12 cellular contexts compared by ENCODE assay signal in the genomic region with DNA sequence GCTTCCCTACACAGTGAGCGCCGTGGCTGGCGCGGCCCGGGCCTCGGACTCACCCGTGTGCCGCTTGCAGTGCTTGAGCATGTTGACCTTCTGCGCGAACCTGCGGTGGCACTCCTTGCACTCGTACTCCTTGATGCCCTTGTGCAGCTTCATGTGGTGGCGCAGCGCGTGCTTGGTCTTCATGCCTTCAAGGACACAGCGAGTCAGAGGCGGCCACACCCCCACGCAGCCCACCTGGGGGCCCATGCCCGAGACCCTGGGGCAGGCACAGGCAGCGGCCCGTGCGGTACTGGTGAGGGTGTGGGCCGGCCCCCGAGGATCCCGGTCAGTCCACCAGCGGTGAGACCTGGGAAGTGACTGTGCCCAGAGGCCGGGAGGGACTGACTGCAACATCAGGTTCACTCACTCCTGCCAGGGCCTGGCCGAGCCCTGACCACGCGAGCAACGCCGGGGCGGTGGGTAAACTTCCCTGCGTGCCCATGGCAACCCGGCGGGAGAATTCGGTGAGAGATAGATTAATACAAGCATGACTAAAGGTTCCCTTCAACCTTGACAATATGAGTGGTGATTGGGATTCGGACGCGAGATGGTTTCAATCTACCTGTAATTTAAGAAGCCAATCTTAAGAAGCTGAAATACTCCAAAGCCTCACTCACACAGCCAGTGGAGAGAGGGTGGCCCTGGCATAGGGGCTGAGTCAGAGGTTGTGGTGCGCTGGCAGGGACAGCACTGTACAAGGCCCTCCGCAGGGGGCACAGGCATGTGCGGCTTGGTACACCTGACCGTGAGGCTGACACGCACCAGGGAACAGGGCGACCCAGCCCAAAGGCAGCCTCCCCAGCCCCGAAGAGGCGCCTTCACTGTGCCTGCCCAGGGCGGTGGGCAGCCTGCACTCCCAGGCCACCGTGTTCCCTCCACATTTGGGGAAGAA. TPM values are rescaled to one million over a fixed set of nuclear protein-coding genes. Genes with fewer than 3 reads are reported as not detected.
DNase-seq lines count a peak whose midpoint lies in the region; ATAC-seq and TF ChIP-seq lines count a peak whose summit lies in the region.
"Had no signal": no experiment of that assay in that cellular context is flagged by ENCODE, and none has a peak within 500 bp of the region (broad histone marks: within the 10 kb centered on the region; RNA-seq: fewer than 3 reads in every experiment).

No MANE protein-coding gene starts in this region.

- H3K27me3 ChIP-seq in DND-41 (ENCODE audit: insufficient read depth, low read length, poor library complexity): no peaks in the 10 kb centered on the region
- H3K27me3 ChIP-seq in adipocyte (replicated peaks; ENCODE audit: control insufficient read depth, insufficient read depth, low read length): no peaks in the 10 kb centered on the region
- no peaks in the 10 kb centered on the region for H3K27me3 ChIP-seq in psoas muscle (ENCODE audit: insufficient read depth in 3 of 3, low read length in 2 of 3)

- H3K9me3 Mint-ChIP-seq in mesothelial cell of epicardium: no peaks in the 10 kb centered on the region

- H3K79me2 ChIP-seq in DND-41 (ENCODE audit: insufficient read depth, low read length): no peaks in the 10 kb centered on the region

- WGBS in psoas muscle, 3 donors: 92 to 94% (median 92%) methylated on average over 48 to 50 of the region's 50 CpGs

- ATAC-seq in DND-41 (ENCODE audit: insufficient read depth, low read depth) (no peak), GM21717 (IDR thresholded peaks at IDR 0.05; ENCODE audit: unreplicated experiment) (peak; percentile 11), psoas muscle (peak; percentile 26 to 32 (median 28))

- DNase-seq in DND-41: no peak
- DNase-seq in adipocyte (ENCODE audit: low read depth): no peak
- no peak for DNase-seq in psoas muscle
- no peak for DNase-seq in Ammon's horn (ENCODE audit: low spot score)
- no peak for DNase-seq in mesothelial cell of epicardium (ENCODE audit: low spot score in 2 of 2, unreplicated experiment in 2 of 2)
- no peak for DNase-seq in 8988T
- DNase-seq: amniotic stem cell, NCI-H1436 treated with DMSO at 0.1 percent for 48 hours, NCI-H2171 had no signal

- peaks cover 70% of the 10 kb centered on the region for H3K36me3 ChIP-seq in DND-41 (ENCODE audit: insufficient read depth, low read length)
- H3K36me3 ChIP-seq in adipocyte (ENCODE audit: control insufficient read depth, insufficient read depth, low read length, severe bottlenecking): peaks cover 19% of the 10 kb centered on the region
- peaks cover 0 to 39% of the 10 kb centered on the region in 2 donors for H3K36me3 ChIP-seq in psoas muscle (ENCODE audit: insufficient read depth in 1 of 2, low read depth in 1 of 2)
- H3K36me3 ChIP-seq: thoracic aorta had no signal

- no peaks in the 10 kb centered on the region for H4K20me1 ChIP-seq in DND-41 (ENCODE audit: insufficient read depth, low read length)

- no peaks in the 10 kb centered on the region for H3K27me3 Mint-ChIP-seq in mesothelial cell of epicardium (ENCODE audit: low read depth)

- H3K4me3 Mint-ChIP-seq in mesothelial cell of epicardium: no peak overlapping the region

- intact Hi-C loops in psoas muscle (cut with DNase I): loop anchor here (1.0 to 5.0 kb wide), 2 partner anchors 301 kb away; no protein-coding TSS in a partner anchor

- H2AFZ ChIP-seq in DND-41 (ENCODE audit: low read depth, low read length): no peak overlapping the region

- H3K4me3 ChIP-seq in DND-41 (ENCODE audit: low read depth in 1 of 2, low read length in 2 of 2) (no peak overlapping the region), adipocyte (ENCODE audit: low read length) (no peak overlapping the region), psoas muscle (no peak overlapping the region)
- H3K4me3 ChIP-seq: thoracic aorta had no signal

- H3K4me1 ChIP-seq in DND-41 (ENCODE audit: insufficient read depth, low read length) (peaks cover 15% of the 10 kb centered on the region), adipocyte (ENCODE audit: control insufficient read depth, insufficient read depth, low read length) (peaks cover 10% of the 10 kb centered on the region), psoas muscle (no peaks in the 10 kb centered on the region)

- H3K9ac ChIP-seq in DND-41 (ENCODE audit: low read depth, low read length): peak overlapping the region; percentile 17; the same call in 1 of the 2 replicates
- peak overlapping the region; percentile 60 for H3K9ac ChIP-seq in adipocyte (ENCODE audit: low read length)

- H3K27ac ChIP-seq in DND-41 (ENCODE audit: low read length) (peak overlapping the region; percentile 72), psoas muscle (no peak overlapping the region)
- H3K27ac ChIP-seq: HL-60 had no signal

- TF ChIP-seq CTCF in DND-41 (IDR thresholded peaks at IDR 0.05; ENCODE audit: borderline replicate concordance, extremely low read depth, low read length, poor library complexity, severe bottlenecking) (no peak), psoas muscle (IDR thresholded peaks at IDR 0.05) (no peak), mesothelial cell of epicardium (IDR thresholded peaks at IDR 0.05; ENCODE audit: unreplicated experiment) (no peak)

- H3K9me3 ChIP-seq in DND-41 (ENCODE audit: insufficient read depth, low read length, severe bottlenecking): no peaks in the 10 kb centered on the region
- H3K9me3 ChIP-seq in adipocyte (ENCODE audit: control insufficient read depth, low read length): no peaks in the 10 kb centered on the region
- no peaks in the 10 kb centered on the region for H3K9me3 ChIP-seq in psoas muscle
- H3K9me3 ChIP-seq: thoracic aorta had no signal

- no peak overlapping the region for H3K27ac Mint-ChIP-seq in mesothelial cell of epicardium

- peaks cover 8% of the 10 kb centered on the region for H3K4me1 Mint-ChIP-seq in mesothelial cell of epicardium

- no peak overlapping the region for H3K4me2 ChIP-seq in DND-41 (ENCODE audit: insufficient read depth, low read length)

- H3K36me3 Mint-ChIP-seq in mesothelial cell of epicardium: peaks cover 12% of the 10 kb centered on the region

RNA-seq across cellular contexts. Expression of gene RIPK4, which starts 49.1 kb away (rescaled TPM):
- not detected for total RNA-seq in psoas muscle
- under 1 TPM in 1 of 3 donors, not detected in 2; 0.01 TPM for polyA plus RNA-seq in psoas muscle
- 14.7 to 16.0 TPM (median 15.7 TPM) in 3 replicates for total RNA-seq in mesothelial cell of epicardium

Comparison
In these comparisons a context has a peak if more than half of its experiments do, and no peak if none do; other contexts are left out.
1. RNA of gene RIPK4, which starts 49.1 kb away (total RNA-seq): 14.7 to 16.0 TPM in mesothelial cell of epicardium; not detected in psoas muscle; every median in the first group is over 10 times any median in the second.